In the genomic region with DNA sequence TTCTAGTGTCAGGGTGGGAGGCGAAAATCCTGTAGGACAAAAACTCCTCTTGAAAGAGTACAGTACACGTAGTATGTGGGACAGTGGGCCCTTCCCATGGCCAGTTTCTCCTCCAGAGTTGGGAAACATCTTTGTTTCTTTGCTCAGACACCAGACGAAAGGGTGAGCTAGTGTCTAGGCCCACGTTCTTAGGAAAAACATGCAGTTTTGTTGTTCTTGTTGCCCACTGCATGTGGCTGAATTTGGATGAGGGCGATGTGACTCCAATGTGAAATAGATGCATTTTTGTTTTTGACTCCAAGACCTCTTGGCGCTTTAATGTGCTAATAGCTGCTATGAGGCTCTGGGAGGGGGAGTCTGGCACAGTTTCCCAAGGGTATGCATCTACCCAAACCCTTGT, we compare ENCODE assay signal across 17 cellular contexts.
DNase-seq lines count a peak whose midpoint lies in the region; ATAC-seq, FAIRE-seq and TF ChIP-seq lines count a peak whose summit lies in the region.
"Had no signal": no experiment of that assay in that cellular context is flagged by ENCODE, and none has a peak within 500 bp of the region (broad histone marks: within the 10 kb centered on the region; RNA-seq: fewer than 3 reads in every experiment).

No MANE protein-coding gene starts in this region.

- intact Hi-C loops in HCT116 (cut with micrococcal nuclease) (no loop called here), left lung (cut with DNase I) (no loop called here)

- TF ChIP-seq RAD21 in HCT116 (IDR thresholded peaks at IDR 0.05; ENCODE audit: low read depth): no peak

- FAIRE-seq in astrocyte (lab: Jason Lieb, UNC): no peak
- FAIRE-seq: keratinocyte had no signal

- H2AFZ ChIP-seq in HCT116 (ENCODE audit: low read depth, low read length, poor library complexity, severe bottlenecking) (no peak overlapping the region), astrocyte (ENCODE audit: low read depth, low read length) (no peak overlapping the region)

- H3K27ac ChIP-seq in HCT116 (ENCODE audit: low read depth, low read length) (peak overlapping the region; percentile 46; the same call in 1 of the 2 replicates), astrocyte (ENCODE audit: low read depth, low read length) (peak overlapping the region; percentile 77), left lung (no peak overlapping the region)
- H3K27ac ChIP-seq: upper lobe of right lung had no signal

- H3K36me3 ChIP-seq in HCT116 (ENCODE audit: control insufficient read depth in 1 of 2, insufficient read depth in 2 of 2, low read length in 2 of 2) (no peaks in the 10 kb centered on the region), astrocyte (ENCODE audit: insufficient read depth, low read length) (no peaks in the 10 kb centered on the region), left lung (no peaks in the 10 kb centered on the region), skeletal muscle satellite cell (ENCODE audit: insufficient read depth, low read length) (no peaks in the 10 kb centered on the region)
- H3K36me3 ChIP-seq: upper lobe of right lung had no signal

- H3K4me3 ChIP-seq in HCT116 (replicated peaks in 1 of 2; ENCODE audit: low read depth in 1 of 2, low read length in 2 of 2) (peak overlapping the region in 1 of 2 experiments; percentile 38; a peak in 3 of 4 replicates), astrocyte (ENCODE audit: insufficient read depth, low read depth, low read length) (no peak overlapping the region), left lung (no peak overlapping the region), skeletal muscle satellite cell (ENCODE audit: low read length) (peak overlapping the region; percentile 10)
- H3K4me3 ChIP-seq: upper lobe of right lung had no signal

- RAD21 ChIA-PET in HCT116 (lab: Charles Lee; ENCODE audit: low non-redundant PET in 1 of 2, low total read pairs in 2 of 2, uncharacterized antibody in 2 of 2, unreplicated experiment in 2 of 2): no interaction called here

- peaks cover 32 to 76% of the 10 kb centered on the region in 2 experiments for H3K4me1 ChIP-seq in HCT116 (ENCODE audit: control insufficient read depth in 1 of 2, insufficient read depth in 2 of 2, low read length in 2 of 2)
- peaks cover 26% of the 10 kb centered on the region for H3K4me1 ChIP-seq in astrocyte (ENCODE audit: insufficient read depth, low read length)
- H3K4me1 ChIP-seq in left lung: no peaks in the 10 kb centered on the region
- H3K4me1 ChIP-seq in skeletal muscle satellite cell (ENCODE audit: control insufficient read depth, insufficient read depth, low read length): peaks cover 28% of the 10 kb centered on the region

- H3K9me3 ChIP-seq in HCT116 (ENCODE audit: control insufficient read depth in 1 of 2, insufficient read depth in 1 of 2, low read depth in 1 of 2, low read length in 2 of 2) (no peaks in the 10 kb centered on the region), astrocyte (ENCODE audit: insufficient read depth, low read depth, low read length) (no peaks in the 10 kb centered on the region), left lung (no peaks in the 10 kb centered on the region), skeletal muscle satellite cell (replicated peaks; ENCODE audit: low read length) (no peaks in the 10 kb centered on the region)
- H3K9me3 ChIP-seq: upper lobe of right lung had no signal

- BruUV-seq in HCT116 (replicated peaks; lab: Mats Ljungman, UMichigan): no TSS peak

- H3K79me2 ChIP-seq in HCT116 (ENCODE audit: insufficient read depth, low read length): no peaks in the 10 kb centered on the region
- H3K79me2 ChIP-seq in astrocyte (ENCODE audit: insufficient read depth, low read length): no peaks in the 10 kb centered on the region

- CTCF ChIA-PET in HCT116 (lab: Charles Lee): interaction anchor here (0.6 to 2.6 kb wide), 3 partner anchors 10 to 759 kb away, joined by 3 to 16 read pairs (median 3); no protein-coding TSS in a partner anchor

- peaks cover 25% of the 10 kb centered on the region for H3K4me1 Mint-ChIP-seq in astrocyte (ENCODE audit: low read depth, unreplicated experiment)

- peak; percentile 0; the same call in 1 of the 2 replicates for ATAC-seq in HCT116
- ATAC-seq in left lung: peak; percentile 26
- ATAC-seq in GM19467 (IDR thresholded peaks at IDR 0.05; ENCODE audit: unreplicated experiment): no peak
- no peak for ATAC-seq in GM19452 (IDR thresholded peaks at IDR 0.05; ENCODE audit: unreplicated experiment)
- ATAC-seq: activated T-helper 17 cell treated with anti-CD3 and anti-CD28 coated beads, Interleukin-2, amount 50 U/mL, for 72 hours; natural killer cell; stimulated activated memory B cell treated with anti-CD40 and anti-IgM and Interleukin-4, amounts not matched to agents 10 μg/mL and 1 μg/mL and 100 μg/mL, for 72 hours had no signal

- H3K9ac ChIP-seq in HCT116 (ENCODE audit: low read length): peak overlapping the region; percentile 47
- H3K9ac ChIP-seq in astrocyte (ENCODE audit: low read length): peak overlapping the region; percentile 44
- peak overlapping the region; percentile 24 for H3K9ac ChIP-seq in skeletal muscle satellite cell (ENCODE audit: low read depth, low read length)

- no peak for TF ChIP-seq POLR2A in HCT116 (IDR thresholded peaks at IDR 0.05; ENCODE audit: borderline replicate concordance, extremely low read depth, insufficient read depth, insufficient read length)

- TF ChIP-seq CTCF in HCT116 (IDR thresholded peaks at IDR 0.05 in 2 of 3, conservative IDR thresholded peaks at IDR 0.05 in 1 of 3; ENCODE audit: borderline replicate concordance in 1 of 3, insufficient read depth in 1 of 3, low read depth in 2 of 3, low read length in 2 of 3) (no peak), astrocyte (IDR thresholded peaks at IDR 0.05; ENCODE audit: insufficient read depth, low read depth, low read length) (no peak), left lung (IDR thresholded peaks at IDR 0.05) (no peak)

- no peaks in the 10 kb centered on the region for H3K27me3 Mint-ChIP-seq in astrocyte (ENCODE audit: low read depth, unreplicated experiment)
- H3K27me3 Mint-ChIP-seq: activated T-helper 17 cell treated with anti-CD3 and anti-CD28 coated beads, Interleukin-2, amount 50 U/mL, for 72 hours; stimulated activated memory B cell treated with anti-CD40 and anti-IgM and Interleukin-4, amounts not matched to agents 10 μg/mL and 1 μg/mL and 100 μg/mL, for 72 hours had no signal

- H3K9me3 Mint-ChIP-seq in astrocyte (ENCODE audit: unreplicated experiment): peaks cover 1% of the 10 kb centered on the region
- H3K9me3 Mint-ChIP-seq: activated T-helper 17 cell treated with anti-CD3 and anti-CD28 coated beads, Interleukin-2, amount 50 U/mL, for 72 hours; natural killer cell; stimulated activated memory B cell treated with anti-CD40 and anti-IgM and Interleukin-4, amounts not matched to agents 10 μg/mL and 1 μg/mL and 100 μg/mL, for 72 hours had no signal

- DNase-seq in HCT116 (ENCODE audit: low read depth, low spot score) (no peak), astrocyte (ENCODE audit: low read depth) (peak; percentile 18), left lung (no peak), KG1 (lab: John Stamatoyannopoulos, UW) (no peak)
- DNase-seq in activated CD8-positive, alpha-beta memory T cell treated with anti-CD3 and anti-CD28 coated beads, Interleukin-2, amount 50 U/mL, for 48 hours: no peak
- DNase-seq: COR-L47; natural killer cell; NCI-H1417; NCI-H774; stimulated activated CD4-positive, alpha-beta T cell treated with anti-CD3 and anti-CD28 coated beads, Interleukin-15, amount 100 ng/mL, for 24 hours; upper lobe of right lung had no signal

- POLR2A ChIA-PET in HCT116 (lab: Charles Lee): no interaction called here

- peaks cover 5% of the 10 kb centered on the region for H3K36me3 Mint-ChIP-seq in astrocyte (ENCODE audit: low read depth, unreplicated experiment)
- H3K36me3 Mint-ChIP-seq: natural killer cell; stimulated activated memory B cell treated with anti-CD40 and anti-IgM and Interleukin-4, amounts not matched to agents 10 μg/mL and 1 μg/mL and 100 μg/mL, for 72 hours had no signal

- H4K20me1 ChIP-seq in HCT116 (ENCODE audit: insufficient read depth) (no peaks in the 10 kb centered on the region), astrocyte (ENCODE audit: insufficient read depth, low read length) (no peaks in the 10 kb centered on the region)

- peak overlapping the region; percentile 87 for H3K27ac Mint-ChIP-seq in astrocyte (ENCODE audit: unreplicated experiment)
- H3K27ac Mint-ChIP-seq: activated T-helper 17 cell treated with anti-CD3 and anti-CD28 coated beads, Interleukin-2, amount 50 U/mL, for 72 hours; natural killer cell; stimulated activated memory B cell treated with anti-CD40 and anti-IgM and Interleukin-4, amounts not matched to agents 10 μg/mL and 1 μg/mL and 100 μg/mL, for 72 hours had no signal

- no peak overlapping the region for H3K4me3 Mint-ChIP-seq in astrocyte (ENCODE audit: unreplicated experiment)
- H3K4me3 Mint-ChIP-seq: activated T-helper 17 cell treated with anti-CD3 and anti-CD28 coated beads, Interleukin-2, amount 50 U/mL, for 72 hours; natural killer cell; stimulated activated memory B cell treated with anti-CD40 and anti-IgM and Interleukin-4, amounts not matched to agents 10 μg/mL and 1 μg/mL and 100 μg/mL, for 72 hours had no signal

- H3K27me3 ChIP-seq in HCT116 (ENCODE audit: insufficient read depth, low read length) (no peaks in the 10 kb centered on the region), astrocyte (ENCODE audit: insufficient read depth, low read length) (no peaks in the 10 kb centered on the region), left lung (no peaks in the 10 kb centered on the region), skeletal muscle satellite cell (ENCODE audit: control insufficient read depth, insufficient read depth, low read length) (no peaks in the 10 kb centered on the region)
- H3K27me3 ChIP-seq: upper lobe of right lung had no signal

- H3K4me2 ChIP-seq in HCT116 (ENCODE audit: low read length) (peak overlapping the region; percentile 75), astrocyte (ENCODE audit: low read length) (peak overlapping the region; percentile 71), skeletal muscle satellite cell (ENCODE audit: low read length) (peak overlapping the region; percentile 72)

- no peaks in the 10 kb centered on the region for H3K9me2 ChIP-seq in HCT116 (ENCODE audit: insufficient read depth)

TF ChIP-seq in HCT116, 20 proteins besides CTCF, POLR2A, EP300 and RAD21 (continues in another document):
- TF ChIP-seq ELF1 (IDR thresholded peaks at IDR 0.05; ENCODE audit: borderline replicate concordance, low read depth) (no peak), CBX3 (IDR thresholded peaks at IDR 0.05; ENCODE audit: low read depth) (no peak), CEBPB (IDR thresholded peaks at IDR 0.05; ENCODE audit: low read depth) (no peak), EZH2phosphoT487 (IDR thresholded peaks at IDR 0.05; ENCODE audit: borderline replicate concordance) (no peak), SIN3A (IDR thresholded peaks at IDR 0.05; ENCODE audit: low read depth) (no peak)

Comparison
In these comparisons a context has a peak if more than half of its experiments do, and no peak if none do; other contexts are left out.
1. ATAC-seq: peak in HCT116 (single experiment) and left lung (single experiment); none in GM19467 (single experiment) and GM19452 (single experiment).
2. H3K27ac ChIP-seq: peak in HCT116 (single experiment) and astrocyte (single experiment); none in left lung (0 of 2).
3. Peak in every context shown above with its lines, with median percentiles within 50 percentile points of each other: H3K4me2 ChIP-seq and H3K9ac ChIP-seq.